In genomic region chr7:43834463-43835251, GRCh38 we compare ENCODE assay signal across 8 cellular contexts. TPM values are rescaled to one million over a fixed set of nuclear protein-coding genes. Genes with fewer than 3 reads are reported as not detected.
DNase-seq lines count a peak whose midpoint lies in the region; ATAC-seq and TF ChIP-seq lines count a peak whose summit lies in the region.

No MANE protein-coding gene starts in this region.

- TF ChIP-seq CTCF in IMR-90 (conservative IDR thresholded peaks at IDR 0.05; ENCODE audit: low read depth, low read length) (no peak), fibroblast of villous mesenchyme (IDR thresholded peaks at IDR 0.05; ENCODE audit: insufficient read depth, low read depth, low read length) (no peak)

- no peaks in the 10 kb centered on the region for H4K20me1 ChIP-seq in IMR-90 (ENCODE audit: insufficient read depth, low read length)

- no peak overlapping the region for H2BK120ac ChIP-seq in IMR-90 (ENCODE audit: low read depth, low read length)

- H4K91ac ChIP-seq in IMR-90 (ENCODE audit: insufficient read depth, low read depth, low read length) = no peak overlapping the region

- H2BK5ac ChIP-seq in IMR-90 (ENCODE audit: low read depth, low read length, poor library complexity, severe bottlenecking) = no peak overlapping the region

- no peak overlapping the region for H3K56ac ChIP-seq in IMR-90 (ENCODE audit: extremely low read depth, insufficient read depth, low read length)

- no peak overlapping the region for H3K4ac ChIP-seq in IMR-90 (ENCODE audit: low read depth, low read length)

- no peak overlapping the region for H3K9ac ChIP-seq in IMR-90 (ENCODE audit: low read depth, low read length)

- H3K4me3 ChIP-seq in IMR-90 (ENCODE audit: insufficient read depth, low read depth, low read length) = peak overlapping the region; percentile 3; the same call in 1 of the 2 replicates
- H3K4me3 ChIP-seq in fibroblast of villous mesenchyme (ENCODE audit: low read depth, low read length) = peak overlapping the region; percentile 21

- dilution Hi-C loops in IMR-90 (cut with HindIII; ENCODE audit: low sequenced_read_pairs, unreplicated experiment) = no loop called here

- no peak overlapping the region for H3K14ac ChIP-seq in IMR-90 (replicated peaks; ENCODE audit: low read depth, low read length)

- no peak for ATAC-seq in IMR-90 (ENCODE audit: low read depth)
- ATAC-seq in stimulated activated naive B cell treated with anti-CD40 and anti-IgM and Interleukin-4, amounts not matched to agents 10 μg/mL and 1 μg/mL and 100 μg/mL, for 72 hours (replicated peaks) = peak; percentile 33 to 35

- no peaks in the 10 kb centered on the region for H3K9me1 ChIP-seq in IMR-90 (ENCODE audit: insufficient read depth, low read length)

- WGBS in IMR-90 (ENCODE audit: extremely low coverage in 2 of 2, insufficient read length in 1 of 2), 2 experiments = 89% methylated on average over 3 of the region's 8 CpGs; no CpG with 5 or more reads in 1 of the 2 experiments

- H2AK9ac ChIP-seq in IMR-90 (replicated peaks; ENCODE audit: low read depth, low read length, poor library complexity) = no peak overlapping the region

- no peaks in the 10 kb centered on the region for H3K4me1 ChIP-seq in IMR-90 (ENCODE audit: control insufficient read depth, insufficient read depth, low read length)

- peaks cover 1% of the 10 kb centered on the region; the same call in 1 of the 2 replicates for H3K9me3 ChIP-seq in IMR-90 (ENCODE audit: control insufficient read depth, insufficient read depth, low read length)

- peaks cover 2% of the 10 kb centered on the region; the same call in 1 of the 2 replicates for H3K27me3 ChIP-seq in IMR-90 (ENCODE audit: control insufficient read depth, insufficient read depth, low read length)

- H2AK5ac ChIP-seq in IMR-90 (ENCODE audit: low read depth, low read length) = no peak overlapping the region

- H3K4me3 Mint-ChIP-seq in stimulated activated naive B cell treated with anti-CD40 and anti-IgM and Interleukin-4, amounts not matched to agents 10 μg/mL and 1 μg/mL and 100 μg/mL, for 72 hours = peak overlapping the region; percentile 69 to 77

- no peak for TF ChIP-seq POLR2A in IMR-90 (IDR thresholded peaks at IDR 0.05; ENCODE audit: low read depth, low read length)

- no peak overlapping the region for H2BK20ac ChIP-seq in IMR-90 (ENCODE audit: low read depth, low read length)

- no peaks in the 10 kb centered on the region for H3K79me1 ChIP-seq in IMR-90 (ENCODE audit: low read depth in 1 of 2, low read length in 2 of 2)

- peaks cover 5 to 15% of the 10 kb centered on the region in 2 donors for H3K4me1 Mint-ChIP-seq in stimulated activated naive B cell treated with anti-CD40 and anti-IgM and Interleukin-4, amounts not matched to agents 10 μg/mL and 1 μg/mL and 100 μg/mL, for 72 hours

- no peak overlapping the region for H3K18ac ChIP-seq in IMR-90 (ENCODE audit: low read depth, low read length)

- H3K36me3 Mint-ChIP-seq in stimulated activated naive B cell treated with anti-CD40 and anti-IgM and Interleukin-4, amounts not matched to agents 10 μg/mL and 1 μg/mL and 100 μg/mL, for 72 hours = peaks cover 6 to 11% of the 10 kb centered on the region in 2 donors

- in situ Hi-C loops in IMR-90 (cut with MboI; ENCODE audit: low sequenced_read_pairs) = loop anchor here (5.0 to 25.0 kb wide), 3 partner anchors 112 to 897 kb away; partner anchors contain the start of genes MRPL32, PSMA2 and STK17A

- no peak overlapping the region for H3K27ac ChIP-seq in IMR-90 (ENCODE audit: insufficient read depth, low read length)
- H3K27ac ChIP-seq in caudate nucleus (ENCODE audit: low read depth, low read length) = no peak overlapping the region

- peaks cover 0 to 5% of the 10 kb centered on the region in 2 donors for H3K9me3 Mint-ChIP-seq in stimulated activated naive B cell treated with anti-CD40 and anti-IgM and Interleukin-4, amounts not matched to agents 10 μg/mL and 1 μg/mL and 100 μg/mL, for 72 hours

- TF ChIP-seq RAD21 in IMR-90 (IDR thresholded peaks at IDR 0.05; ENCODE audit: low read length) = no peak

- peak overlapping the region; percentile 87 for H3K27ac Mint-ChIP-seq in stimulated activated naive B cell treated with anti-CD40 and anti-IgM and Interleukin-4, amounts not matched to agents 10 μg/mL and 1 μg/mL and 100 μg/mL, for 72 hours

- H3K4me2 ChIP-seq in IMR-90 (ENCODE audit: low read depth, low read length) = peak overlapping the region; percentile 26; the same call in 1 of the 2 replicates

- intact Hi-C loops in IMR-90 (cut with micrococcal nuclease) = loop anchor here (5.0 to 10.0 kb wide), 2 partner anchors 380 to 892 kb away; no protein-coding TSS in a partner anchor

- H3K23ac ChIP-seq in IMR-90 (ENCODE audit: low read depth, low read length) = no peak overlapping the region

- H2BK15ac ChIP-seq in IMR-90 (ENCODE audit: low read depth, low read length) = no peak overlapping the region

- no TSS peak for BruUV-seq in IMR-90 (replicated peaks; lab: Mats Ljungman, UMichigan)

- H3K36me3 ChIP-seq in IMR-90 (ENCODE audit: control insufficient read depth, insufficient read depth, low read length) = no peaks in the 10 kb centered on the region

- H3K27me3 Mint-ChIP-seq in stimulated activated naive B cell treated with anti-CD40 and anti-IgM and Interleukin-4, amounts not matched to agents 10 μg/mL and 1 μg/mL and 100 μg/mL, for 72 hours = peaks cover under 1 to 14% of the 10 kb centered on the region in 2 donors

- no peak overlapping the region for H2AFZ ChIP-seq in IMR-90 (replicated peaks; ENCODE audit: low read length, poor library complexity)

- POLR2A ChIA-PET in IMR-90 (lab: Charles Lee; ENCODE audit: unreplicated experiment) = no interaction called here

- H4K8ac ChIP-seq in IMR-90 (ENCODE audit: low read depth in 2 of 2, low read length in 2 of 2) = 0 out of 4 replicates have a peak overlapping the region, but pooled peaks of 1 of the 2 experiments have one; percentile 6

- no peak overlapping the region for H4K5ac ChIP-seq in IMR-90 (ENCODE audit: low read depth, low read length)

- CTCF ChIA-PET in IMR-90 (lab: Yijun Ruan, JAX) = interaction anchor here (1.3 to 2.1 kb wide), 2 partner anchors 10 to 252 kb away, joined by 3 to 7 read pairs; partner anchors contain the start of gene STK17A

- peak; percentile 46 for DNase-seq in activated naive CD4-positive, alpha-beta T cell treated with Interleukin-2 at 50 U/mL for 16 hours
- DNase-seq in activated naive CD4-positive, alpha-beta T cell (lab: John Stamatoyannopoulos, UW) = no peak
- DNase-seq in IMR-90 (peak; percentile 40), fibroblast of villous mesenchyme (ENCODE audit: low read depth) (peak; percentile 39), hepatic stellate cell (ENCODE audit: low spot score) (no peak), caudate nucleus (lab: John Stamatoyannopoulos, UW) (no peak)
- peak; percentile 18 for DNase-seq in activated CD4-positive, alpha-beta T cell treated with anti-CD3 and anti-CD28 coated beads, Interleukin-2, amount 50 U/mL, for 1 hour
- peak; percentile 30 for DNase-seq in stimulated activated naive B cell treated with anti-CD40 and anti-IgM and Interleukin-4, amounts not matched to agents 10 μg/mL and 1 μg/mL and 100 μg/mL, for 72 hours

TF ChIP-seq in IMR-90, 13 proteins besides CTCF, POLR2A, EP300 and RAD21:
- TF ChIP-seq RCOR1 (IDR thresholded peaks at IDR 0.05; ENCODE audit: insufficient replicate concordance, low read length) (no peak), MAZ (IDR thresholded peaks at IDR 0.05; ENCODE audit: borderline replicate concordance, low read depth, low read length) (no peak), RFX5 (IDR thresholded peaks at IDR 0.05; ENCODE audit: low read depth, low read length) (no peak), BHLHE40 (IDR thresholded peaks at IDR 0.05; ENCODE audit: low read depth, low read length) (no peak), ELK1 (IDR thresholded peaks at IDR 0.05; ENCODE audit: borderline replicate concordance, low read depth, low read length) (no peak), USF2 (IDR thresholded peaks at IDR 0.05; ENCODE audit: low read depth, low read length) (no peak), MAFK (IDR thresholded peaks at IDR 0.05; ENCODE audit: low read depth, low read length) (no peak)

RNA-seq across cellular contexts. Expression of gene MRPS24, which starts 34.7 kb away (rescaled TPM):
- total RNA-seq in IMR-90 (2012; rRNA removed) (151 and 169 TPM in 2 replicates), fibroblast of villous mesenchyme (108 and 112 TPM in 2 replicates)
- 266 and 299 TPM in 2 replicates for polyA plus RNA-seq in IMR-90 (2012; rRNA removed)
- polyA plus RNA-seq in IMR-90 (2012; cell fraction: cytosol; rRNA removed) = 465 and 570 TPM in 2 replicates
- polyA plus RNA-seq in IMR-90 (2012; cell fraction: nucleus; rRNA removed; ENCODE audit: low replicate concordance) = 100 and 188 TPM in 2 replicates

Comparison
In these comparisons a context has a peak if more than half of its experiments do, and no peak if none do; other contexts are left out.
1. DNase-seq: peak in activated naive CD4-positive, alpha-beta T cell treated with Interleukin-2 at 50 U/mL for 16 hours (single experiment), IMR-90 (single experiment), activated CD4-positive, alpha-beta T cell treated with anti-CD3 and anti-CD28 coated beads, Interleukin-2, amount 50 U/mL, for 1 hour (single experiment), fibroblast of villous mesenchyme (single experiment) and stimulated activated naive B cell treated with anti-CD40 and anti-IgM and Interleukin-4, amounts not matched to agents 10 μg/mL and 1 μg/mL and 100 μg/mL, for 72 hours (single experiment); none in activated naive CD4-positive, alpha-beta T cell (0 of 4), hepatic stellate cell (single experiment) and caudate nucleus (0 of 61).